ENCODE assay signal across 2 cellular contexts in the genomic region with DNA sequence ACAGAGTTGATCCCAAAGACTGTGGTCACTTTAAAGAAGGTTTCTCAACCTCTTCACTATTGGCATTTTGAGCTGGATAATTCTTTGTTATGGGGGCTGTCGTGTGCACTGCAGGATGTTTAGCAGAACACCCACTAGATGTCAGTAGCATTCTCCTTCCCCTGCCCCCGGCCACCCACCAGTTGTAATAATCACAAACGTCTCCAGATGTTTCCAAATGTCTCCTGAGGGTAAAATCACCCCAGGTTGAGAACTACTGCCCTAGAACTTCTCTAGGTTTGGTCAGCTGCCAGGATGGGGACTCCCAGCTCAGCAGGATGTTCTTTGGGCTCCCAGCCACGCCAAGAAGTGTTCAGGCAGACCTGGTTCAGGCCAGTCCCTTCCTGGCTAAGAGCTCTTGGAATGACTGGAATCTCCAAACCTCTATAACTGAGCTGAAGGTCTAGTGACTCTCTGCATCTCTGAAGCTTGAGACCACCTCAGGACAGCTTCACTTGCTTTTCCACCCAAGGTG.
TF ChIP-seq lines count a peak whose summit lies in the region.

No MANE protein-coding gene starts in this region.

TF ChIP-seq in HEK293, 187 proteins besides CTCF, POLR2A, EP300 and RAD21:
- TF ChIP-seq ZBTB49 (tag by site-specific recombination; IDR thresholded peaks at IDR 0.05; ENCODE audit: low read depth): no peak
- 0 out of 2 replicates have a peak, but pooled peaks have one; percentile 29 for TF ChIP-seq ZNF10 (tag by site-specific recombination; IDR thresholded peaks at IDR 0.05)
- TF ChIP-seq ZNF654 (tag by site-specific recombination; IDR thresholded peaks at IDR 0.05; ENCODE audit: low read depth): peak; percentile 79
- peak; percentile 29; the same call in 1 of the 2 replicates for TF ChIP-seq PRDM10 (tag by site-specific recombination; IDR thresholded peaks at IDR 0.05)
- 0 out of 2 replicates have a peak, but pooled peaks have one; percentile 29 for TF ChIP-seq ZIC2 (tag by site-specific recombination; IDR thresholded peaks at IDR 0.05)
- TF ChIP-seq ZFHX2 (tag by site-specific recombination; conservative IDR thresholded peaks at IDR 0.05): peak; percentile 68
- TF ChIP-seq ZNF768 (tag by site-specific recombination; IDR thresholded peaks at IDR 0.05): no peak
- TF ChIP-seq, protein P1, sequence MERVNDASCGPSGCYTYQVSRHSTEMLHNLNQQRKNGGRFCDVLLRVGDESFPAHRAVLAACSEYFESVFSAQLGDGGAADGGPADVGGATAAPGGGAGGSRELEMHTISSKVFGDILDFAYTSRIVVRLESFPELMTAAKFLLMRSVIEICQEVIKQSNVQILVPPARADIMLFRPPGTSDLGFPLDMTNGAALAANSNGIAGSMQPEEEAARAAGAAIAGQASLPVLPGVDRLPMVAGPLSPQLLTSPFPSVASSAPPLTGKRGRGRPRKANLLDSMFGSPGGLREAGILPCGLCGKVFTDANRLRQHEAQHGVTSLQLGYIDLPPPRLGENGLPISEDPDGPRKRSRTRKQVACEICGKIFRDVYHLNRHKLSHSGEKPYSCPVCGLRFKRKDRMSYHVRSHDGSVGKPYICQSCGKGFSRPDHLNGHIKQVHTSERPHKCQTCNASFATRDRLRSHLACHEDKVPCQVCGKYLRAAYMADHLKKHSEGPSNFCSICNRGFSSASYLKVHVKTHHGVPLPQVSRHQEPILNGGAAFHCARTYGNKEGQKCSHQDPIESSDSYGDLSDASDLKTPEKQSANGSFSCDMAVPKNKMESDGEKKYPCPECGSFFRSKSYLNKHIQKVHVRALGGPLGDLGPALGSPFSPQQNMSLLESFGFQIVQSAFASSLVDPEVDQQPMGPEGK (tag by site-specific recombination; IDR thresholded peaks at IDR 0.05): 0 out of 2 replicates have a peak, but pooled peaks have one; percentile 47
- TF ChIP-seq ZNF600 (tag by site-specific recombination; IDR thresholded peaks at IDR 0.05): 0 out of 2 replicates have a peak, but pooled peaks have one; percentile 44

TF ChIP-seq in SK-N-SH, 30 proteins besides CTCF, POLR2A, EP300 and RAD21 (continued from another document):
- TF ChIP-seq, protein P2, sequence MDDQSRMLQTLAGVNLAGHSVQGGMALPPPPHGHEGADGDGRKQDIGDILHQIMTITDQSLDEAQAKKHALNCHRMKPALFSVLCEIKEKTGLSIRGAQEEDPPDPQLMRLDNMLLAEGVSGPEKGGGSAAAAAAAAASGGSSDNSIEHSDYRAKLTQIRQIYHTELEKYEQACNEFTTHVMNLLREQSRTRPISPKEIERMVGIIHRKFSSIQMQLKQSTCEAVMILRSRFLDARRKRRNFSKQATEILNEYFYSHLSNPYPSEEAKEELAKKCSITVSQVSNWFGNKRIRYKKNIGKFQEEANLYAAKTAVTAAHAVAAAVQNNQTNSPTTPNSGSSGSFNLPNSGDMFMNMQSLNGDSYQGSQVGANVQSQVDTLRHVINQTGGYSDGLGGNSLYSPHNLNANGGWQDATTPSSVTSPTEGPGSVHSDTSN (IDR thresholded peaks at IDR 0.05): no peak
- TF ChIP-seq, protein P3, sequence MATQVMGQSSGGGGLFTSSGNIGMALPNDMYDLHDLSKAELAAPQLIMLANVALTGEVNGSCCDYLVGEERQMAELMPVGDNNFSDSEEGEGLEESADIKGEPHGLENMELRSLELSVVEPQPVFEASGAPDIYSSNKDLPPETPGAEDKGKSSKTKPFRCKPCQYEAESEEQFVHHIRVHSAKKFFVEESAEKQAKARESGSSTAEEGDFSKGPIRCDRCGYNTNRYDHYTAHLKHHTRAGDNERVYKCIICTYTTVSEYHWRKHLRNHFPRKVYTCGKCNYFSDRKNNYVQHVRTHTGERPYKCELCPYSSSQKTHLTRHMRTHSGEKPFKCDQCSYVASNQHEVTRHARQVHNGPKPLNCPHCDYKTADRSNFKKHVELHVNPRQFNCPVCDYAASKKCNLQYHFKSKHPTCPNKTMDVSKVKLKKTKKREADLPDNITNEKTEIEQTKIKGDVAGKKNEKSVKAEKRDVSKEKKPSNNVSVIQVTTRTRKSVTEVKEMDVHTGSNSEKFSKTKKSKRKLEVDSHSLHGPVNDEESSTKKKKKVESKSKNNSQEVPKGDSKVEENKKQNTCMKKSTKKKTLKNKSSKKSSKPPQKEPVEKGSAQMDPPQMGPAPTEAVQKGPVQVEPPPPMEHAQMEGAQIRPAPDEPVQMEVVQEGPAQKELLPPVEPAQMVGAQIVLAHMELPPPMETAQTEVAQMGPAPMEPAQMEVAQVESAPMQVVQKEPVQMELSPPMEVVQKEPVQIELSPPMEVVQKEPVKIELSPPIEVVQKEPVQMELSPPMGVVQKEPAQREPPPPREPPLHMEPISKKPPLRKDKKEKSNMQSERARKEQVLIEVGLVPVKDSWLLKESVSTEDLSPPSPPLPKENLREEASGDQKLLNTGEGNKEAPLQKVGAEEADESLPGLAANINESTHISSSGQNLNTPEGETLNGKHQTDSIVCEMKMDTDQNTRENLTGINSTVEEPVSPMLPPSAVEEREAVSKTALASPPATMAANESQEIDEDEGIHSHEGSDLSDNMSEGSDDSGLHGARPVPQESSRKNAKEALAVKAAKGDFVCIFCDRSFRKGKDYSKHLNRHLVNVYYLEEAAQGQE (IDR thresholded peaks at IDR 0.05; ENCODE audit: low read depth, low read length): no peak
- TF ChIP-seq CHD2 (IDR thresholded peaks at IDR 0.05; ENCODE audit: low read length, partially characterized antibody) (peak; percentile 58), SMC3 (IDR thresholded peaks at IDR 0.05; ENCODE audit: low read depth, low read length) (peak; percentile 75), ELF1 (IDR thresholded peaks at IDR 0.05) (no peak), TEAD4 (IDR thresholded peaks at IDR 0.05; ENCODE audit: borderline replicate concordance, insufficient read depth) (no peak)
TF ChIP-seq in SK-N-SH: peak in this region for 2.
